Comparison of ENCODE assay signal across 1 cellular context in the genomic region with DNA sequence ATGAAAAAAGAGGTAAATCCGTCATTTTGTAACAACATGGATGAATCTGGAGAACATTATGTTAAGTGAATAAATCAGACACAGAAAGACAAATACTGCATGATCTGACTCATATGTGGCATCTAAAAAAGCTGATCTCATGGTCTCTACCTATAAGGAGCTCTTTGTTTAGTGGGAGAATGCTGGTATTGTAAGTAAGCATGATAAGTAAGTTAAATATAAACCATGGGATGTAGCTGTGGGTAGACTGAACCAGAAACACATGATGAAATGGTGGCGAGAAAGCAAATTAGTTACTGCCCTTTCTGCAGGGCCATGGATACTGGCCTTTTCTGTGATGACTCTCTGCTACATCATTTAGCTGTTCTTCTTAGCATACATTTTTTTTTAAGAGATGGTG.
TF ChIP-seq lines count a peak whose summit lies in the region.

No MANE protein-coding gene starts in this region.

TF ChIP-seq in HepG2, 621 proteins besides CTCF, POLR2A, EP300 and RAD21 (continued from another document and continues in another):
- TF ChIP-seq, protein P1, sequence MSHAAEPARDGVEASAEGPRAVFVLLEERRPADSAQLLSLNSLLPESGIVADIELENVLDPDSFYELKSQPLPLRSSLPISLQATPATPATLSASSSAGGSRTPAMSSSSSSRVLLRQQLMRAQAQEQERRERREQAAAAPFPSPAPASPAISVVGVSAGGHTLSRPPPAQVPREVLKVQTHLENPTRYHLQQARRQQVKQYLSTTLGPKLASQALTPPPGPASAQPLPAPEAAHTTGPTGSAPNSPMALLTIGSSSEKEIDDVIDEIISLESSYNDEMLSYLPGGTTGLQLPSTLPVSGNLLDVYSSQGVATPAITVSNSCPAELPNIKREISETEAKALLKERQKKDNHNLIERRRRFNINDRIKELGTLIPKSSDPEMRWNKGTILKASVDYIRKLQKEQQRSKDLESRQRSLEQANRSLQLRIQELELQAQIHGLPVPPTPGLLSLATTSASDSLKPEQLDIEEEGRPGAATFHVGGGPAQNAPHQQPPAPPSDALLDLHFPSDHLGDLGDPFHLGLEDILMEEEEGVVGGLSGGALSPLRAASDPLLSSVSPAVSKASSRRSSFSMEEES (CRISPR knock-in tag; IDR thresholded peaks at IDR 0.05) = peak; percentile 87
- TF ChIP-seq HHEX (CRISPR knock-in tag; IDR thresholded peaks at IDR 0.05) = no peak
- TF ChIP-seq, protein P2, sequence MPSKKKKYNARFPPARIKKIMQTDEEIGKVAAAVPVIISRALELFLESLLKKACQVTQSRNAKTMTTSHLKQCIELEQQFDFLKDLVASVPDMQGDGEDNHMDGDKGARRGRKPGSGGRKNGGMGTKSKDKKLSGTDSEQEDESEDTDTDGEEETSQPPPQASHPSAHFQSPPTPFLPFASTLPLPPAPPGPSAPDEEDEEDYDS (CRISPR knock-in tag; IDR thresholded peaks at IDR 0.05) = peak; percentile 71
- no peak for TF ChIP-seq IKZF4 (CRISPR knock-in tag; IDR thresholded peaks at IDR 0.05; ENCODE audit: borderline replicate concordance, low read depth, not compliant biosample characterization)
- no peak for TF ChIP-seq MATR3 (CRISPR knock-in tag; IDR thresholded peaks at IDR 0.05)
- no peak for TF ChIP-seq ARNT2 (CRISPR knock-in tag; IDR thresholded peaks at IDR 0.05; ENCODE audit: low read depth)
- TF ChIP-seq KMT2B (CRISPR knock-in tag; IDR thresholded peaks at IDR 0.05) = peak; percentile 8; the same call in 1 of the 2 replicates
- peak; percentile 58; the same call in 1 of the 2 replicates for TF ChIP-seq POLR2G (IDR thresholded peaks at IDR 0.05; ENCODE audit: low read depth, low read length)
- 0 out of 2 replicates have a peak, but pooled peaks have one; percentile 37 for TF ChIP-seq HNF4A (CRISPR knock-in tag; IDR thresholded peaks at IDR 0.05)
- TF ChIP-seq, protein P3, sequence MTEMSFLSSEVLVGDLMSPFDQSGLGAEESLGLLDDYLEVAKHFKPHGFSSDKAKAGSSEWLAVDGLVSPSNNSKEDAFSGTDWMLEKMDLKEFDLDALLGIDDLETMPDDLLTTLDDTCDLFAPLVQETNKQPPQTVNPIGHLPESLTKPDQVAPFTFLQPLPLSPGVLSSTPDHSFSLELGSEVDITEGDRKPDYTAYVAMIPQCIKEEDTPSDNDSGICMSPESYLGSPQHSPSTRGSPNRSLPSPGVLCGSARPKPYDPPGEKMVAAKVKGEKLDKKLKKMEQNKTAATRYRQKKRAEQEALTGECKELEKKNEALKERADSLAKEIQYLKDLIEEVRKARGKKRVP (CRISPR knock-in tag; IDR thresholded peaks at IDR 0.05) = peak in 1 of 2 experiments; percentile 91; a peak in 2 of 4 replicates
- TF ChIP-seq SOX6 (IDR thresholded peaks at IDR 0.05) = no peak
- peak; percentile 75 for TF ChIP-seq SOX6 (CRISPR knock-in tag; IDR thresholded peaks at IDR 0.05)
- TF ChIP-seq, protein P4, sequence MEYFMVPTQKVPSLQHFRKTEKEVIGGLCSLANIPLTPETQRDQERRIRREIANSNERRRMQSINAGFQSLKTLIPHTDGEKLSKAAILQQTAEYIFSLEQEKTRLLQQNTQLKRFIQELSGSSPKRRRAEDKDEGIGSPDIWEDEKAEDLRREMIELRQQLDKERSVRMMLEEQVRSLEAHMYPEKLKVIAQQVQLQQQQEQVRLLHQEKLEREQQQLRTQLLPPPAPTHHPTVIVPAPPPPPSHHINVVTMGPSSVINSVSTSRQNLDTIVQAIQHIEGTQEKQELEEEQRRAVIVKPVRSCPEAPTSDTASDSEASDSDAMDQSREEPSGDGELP (IDR thresholded peaks at IDR 0.05; ENCODE audit: borderline replicate concordance, low read depth) = peak; percentile 28; the same call in 1 of the 2 replicates
- TF ChIP-seq SAP130 (CRISPR knock-in tag; IDR thresholded peaks at IDR 0.05; ENCODE audit: low read depth) = peak; percentile 48; the same call in 1 of the 2 replicates
- TF ChIP-seq, protein P5, sequence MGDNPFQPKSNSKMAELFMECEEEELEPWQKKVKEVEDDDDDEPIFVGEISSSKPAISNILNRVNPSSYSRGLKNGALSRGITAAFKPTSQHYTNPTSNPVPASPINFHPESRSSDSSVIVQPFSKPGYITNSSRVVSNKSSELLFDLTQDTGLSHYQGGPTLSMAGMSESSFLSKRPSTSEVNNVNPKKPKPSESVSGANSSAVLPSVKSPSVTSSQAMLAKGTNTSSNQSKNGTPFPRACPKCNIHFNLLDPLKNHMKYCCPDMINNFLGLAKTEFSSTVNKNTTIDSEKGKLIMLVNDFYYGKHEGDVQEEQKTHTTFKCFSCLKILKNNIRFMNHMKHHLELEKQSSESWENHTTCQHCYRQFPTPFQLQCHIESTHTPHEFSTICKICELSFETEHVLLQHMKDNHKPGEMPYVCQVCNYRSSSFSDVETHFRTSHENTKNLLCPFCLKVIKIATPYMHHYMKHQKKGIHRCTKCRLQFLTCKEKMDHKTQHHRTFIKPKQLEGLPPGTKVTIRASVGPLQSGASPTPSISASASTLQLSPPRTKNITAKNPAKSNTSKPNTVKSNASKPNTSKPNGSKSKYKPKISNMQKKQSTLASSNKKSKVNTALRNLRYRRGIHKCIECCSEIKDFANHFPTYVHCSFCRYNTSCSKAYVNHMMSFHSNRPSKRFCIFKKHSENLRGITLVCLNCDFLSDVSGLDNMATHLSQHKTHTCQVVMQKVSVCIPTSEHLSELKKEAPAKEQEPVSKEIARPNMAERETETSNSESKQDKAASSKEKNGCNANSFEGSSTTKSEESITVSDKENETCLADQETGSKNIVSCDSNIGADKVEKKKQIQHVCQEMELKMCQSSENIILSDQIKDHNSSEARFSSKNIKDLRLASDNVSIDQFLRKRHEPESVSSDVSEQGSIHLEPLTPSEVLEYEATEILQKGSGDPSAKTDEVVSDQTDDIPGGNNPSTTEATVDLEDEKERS (CRISPR knock-in tag; IDR thresholded peaks at IDR 0.05) = peak; percentile 46; the same call in 1 of the 2 replicates
- TF ChIP-seq ASH2L (IDR thresholded peaks at IDR 0.05; ENCODE audit: insufficient read length, low read depth, low read length) = peak; percentile 38
- peak; percentile 47 for TF ChIP-seq TEAD3 (CRISPR knock-in tag; optimal IDR thresholded peaks at IDR 0.05; ENCODE audit: borderline replicate concordance)
- TF ChIP-seq SOX5 (CRISPR knock-in tag; IDR thresholded peaks at IDR 0.05; ENCODE audit: borderline replicate concordance) = peak; percentile 43; the same call in 1 of the 2 replicates
- 0 out of 2 replicates have a peak, but pooled peaks have one; percentile 18 for TF ChIP-seq ZFX (CRISPR knock-in tag; IDR thresholded peaks at IDR 0.05; ENCODE audit: low read depth)
- TF ChIP-seq FOSL2 (CRISPR knock-in tag; IDR thresholded peaks at IDR 0.05) = peak; percentile 81
- peak; percentile 71 for TF ChIP-seq RCOR2 (CRISPR knock-in tag; IDR thresholded peaks at IDR 0.05)
- TF ChIP-seq CEBPG (CRISPR knock-in tag; IDR thresholded peaks at IDR 0.05) = peak; percentile 80
- TF ChIP-seq ZNF775 (CRISPR knock-in tag; IDR thresholded peaks at IDR 0.05; ENCODE audit: borderline replicate concordance) = no peak
- TF ChIP-seq GATAD2A (CRISPR knock-in tag; IDR thresholded peaks at IDR 0.05) = peak; percentile 79
- TF ChIP-seq, protein P6, sequence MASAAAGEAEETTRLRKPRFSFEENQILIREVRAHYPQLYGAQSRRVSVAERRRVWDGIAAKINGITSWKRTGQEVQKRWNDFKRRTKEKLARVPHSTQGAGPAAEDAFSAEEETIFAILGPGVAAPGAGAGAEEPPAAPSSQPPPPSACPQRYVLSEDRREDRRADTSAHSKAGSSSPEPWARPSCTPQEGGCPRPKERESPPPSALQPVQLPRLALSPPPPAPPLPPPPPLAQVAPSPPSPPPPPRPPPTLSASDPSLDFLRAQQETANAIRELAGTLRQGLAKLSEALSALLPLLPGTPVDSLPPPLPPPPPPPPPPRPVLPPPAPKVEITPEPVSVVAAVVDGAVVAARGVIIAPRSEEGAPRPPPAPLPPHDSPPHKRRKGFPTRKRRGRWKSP (CRISPR knock-in tag; IDR thresholded peaks at IDR 0.05) = 0 out of 2 replicates have a peak, but pooled peaks have one; percentile 33
- TF ChIP-seq, protein P7, sequence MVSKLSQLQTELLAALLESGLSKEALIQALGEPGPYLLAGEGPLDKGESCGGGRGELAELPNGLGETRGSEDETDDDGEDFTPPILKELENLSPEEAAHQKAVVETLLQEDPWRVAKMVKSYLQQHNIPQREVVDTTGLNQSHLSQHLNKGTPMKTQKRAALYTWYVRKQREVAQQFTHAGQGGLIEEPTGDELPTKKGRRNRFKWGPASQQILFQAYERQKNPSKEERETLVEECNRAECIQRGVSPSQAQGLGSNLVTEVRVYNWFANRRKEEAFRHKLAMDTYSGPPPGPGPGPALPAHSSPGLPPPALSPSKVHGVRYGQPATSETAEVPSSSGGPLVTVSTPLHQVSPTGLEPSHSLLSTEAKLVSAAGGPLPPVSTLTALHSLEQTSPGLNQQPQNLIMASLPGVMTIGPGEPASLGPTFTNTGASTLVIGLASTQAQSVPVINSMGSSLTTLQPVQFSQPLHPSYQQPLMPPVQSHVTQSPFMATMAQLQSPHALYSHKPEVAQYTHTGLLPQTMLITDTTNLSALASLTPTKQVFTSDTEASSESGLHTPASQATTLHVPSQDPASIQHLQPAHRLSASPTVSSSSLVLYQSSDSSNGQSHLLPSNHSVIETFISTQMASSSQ (IDR thresholded peaks at IDR 0.05; ENCODE audit: low read depth) = peak; percentile 88
- TF ChIP-seq, protein P7 (CRISPR knock-in tag; IDR thresholded peaks at IDR 0.05; ENCODE audit: borderline replicate concordance) = peak; percentile 92
- TF ChIP-seq KLF11 (CRISPR knock-in tag; IDR thresholded peaks at IDR 0.05) = peak; percentile 79; the same call in 1 of the 2 replicates
- TF ChIP-seq DPF2 (CRISPR knock-in tag; IDR thresholded peaks at IDR 0.05; ENCODE audit: borderline replicate concordance, low read depth) = peak; percentile 43; the same call in 1 of the 2 replicates
- TF ChIP-seq MIER3 (CRISPR knock-in tag; IDR thresholded peaks at IDR 0.05; ENCODE audit: borderline replicate concordance) = 0 out of 2 replicates have a peak, but pooled peaks have one; percentile 22
- 0 out of 2 replicates have a peak, but pooled peaks have one; percentile 16 for TF ChIP-seq ZNF335 (CRISPR knock-in tag; IDR thresholded peaks at IDR 0.05)
- TF ChIP-seq HDAC2 (CRISPR knock-in tag; IDR thresholded peaks at IDR 0.05) = peak; percentile 66; the same call in 1 of the 2 replicates
- 0 out of 2 replicates have a peak, but pooled peaks have one; percentile 43 for TF ChIP-seq POGZ (CRISPR knock-in tag; IDR thresholded peaks at IDR 0.05)
- TF ChIP-seq ZNF432 (CRISPR knock-in tag; IDR thresholded peaks at IDR 0.05; ENCODE audit: borderline replicate concordance) = no peak
- no peak for TF ChIP-seq ZNF660 (CRISPR knock-in tag; IDR thresholded peaks at IDR 0.05; ENCODE audit: borderline replicate concordance, low read depth)
- TF ChIP-seq CBX5 (CRISPR knock-in tag; IDR thresholded peaks at IDR 0.05; ENCODE audit: borderline replicate concordance) = 0 out of 2 replicates have a peak, but pooled peaks have one; percentile 46
- peak; percentile 80 for TF ChIP-seq ZNF644 (CRISPR knock-in tag; IDR thresholded peaks at IDR 0.05; ENCODE audit: low read depth)
- peak; percentile 72; the same call in 1 of the 2 replicates for TF ChIP-seq KDM4B (CRISPR knock-in tag; IDR thresholded peaks at IDR 0.05)
- 0 out of 2 replicates have a peak, but pooled peaks have one; percentile 23 for TF ChIP-seq TBX2 (CRISPR knock-in tag; IDR thresholded peaks at IDR 0.05; ENCODE audit: borderline replicate concordance)
- TF ChIP-seq, protein P8, sequence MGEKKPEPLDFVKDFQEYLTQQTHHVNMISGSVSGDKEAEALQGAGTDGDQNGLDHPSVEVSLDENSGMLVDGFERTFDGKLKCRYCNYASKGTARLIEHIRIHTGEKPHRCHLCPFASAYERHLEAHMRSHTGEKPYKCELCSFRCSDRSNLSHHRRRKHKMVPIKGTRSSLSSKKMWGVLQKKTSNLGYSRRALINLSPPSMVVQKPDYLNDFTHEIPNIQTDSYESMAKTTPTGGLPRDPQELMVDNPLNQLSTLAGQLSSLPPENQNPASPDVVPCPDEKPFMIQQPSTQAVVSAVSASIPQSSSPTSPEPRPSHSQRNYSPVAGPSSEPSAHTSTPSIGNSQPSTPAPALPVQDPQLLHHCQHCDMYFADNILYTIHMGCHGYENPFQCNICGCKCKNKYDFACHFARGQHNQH (CRISPR knock-in tag; IDR thresholded peaks at IDR 0.05) = 0 out of 2 replicates have a peak, but pooled peaks have one; percentile 40
- TF ChIP-seq, protein P9, sequence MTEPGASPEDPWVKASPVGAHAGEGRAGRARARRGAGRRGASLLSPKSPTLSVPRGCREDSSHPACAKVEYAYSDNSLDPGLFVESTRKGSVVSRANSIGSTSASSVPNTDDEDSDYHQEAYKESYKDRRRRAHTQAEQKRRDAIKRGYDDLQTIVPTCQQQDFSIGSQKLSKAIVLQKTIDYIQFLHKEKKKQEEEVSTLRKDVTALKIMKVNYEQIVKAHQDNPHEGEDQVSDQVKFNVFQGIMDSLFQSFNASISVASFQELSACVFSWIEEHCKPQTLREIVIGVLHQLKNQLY (CRISPR knock-in tag; IDR thresholded peaks at IDR 0.05) = 0 out of 2 replicates have a peak, but pooled peaks have one; percentile 37
- TF ChIP-seq FOXA3 (CRISPR knock-in tag; IDR thresholded peaks at IDR 0.05) = peak; percentile 70
- TF ChIP-seq ELF3 (CRISPR knock-in tag; IDR thresholded peaks at IDR 0.05) = peak; percentile 40; the same call in 1 of the 2 replicates
- TF ChIP-seq AKAP8 (CRISPR knock-in tag; IDR thresholded peaks at IDR 0.05) = no peak
- peak; percentile 42; the same call in 1 of the 2 replicates for TF ChIP-seq DMAP1 (CRISPR knock-in tag; IDR thresholded peaks at IDR 0.05)
- peak; percentile 43; the same call in 1 of the 2 replicates for TF ChIP-seq IRF2 (CRISPR knock-in tag; IDR thresholded peaks at IDR 0.05)
- peak; percentile 51; the same call in 1 of the 2 replicates for TF ChIP-seq ZMYM3 (CRISPR knock-in tag; IDR thresholded peaks at IDR 0.05)
- peak; percentile 80 for TF ChIP-seq NCOA2 (CRISPR knock-in tag; IDR thresholded peaks at IDR 0.05)
- TF ChIP-seq ZSCAN9 (CRISPR knock-in tag; IDR thresholded peaks at IDR 0.05; ENCODE audit: borderline replicate concordance) = 0 out of 2 replicates have a peak, but pooled peaks have one; percentile 17
- TF ChIP-seq NFKBIZ (CRISPR knock-in tag; IDR thresholded peaks at IDR 0.05) = 0 out of 2 replicates have a peak, but pooled peaks have one; percentile 13
- no peak for TF ChIP-seq NR2C2 (CRISPR knock-in tag; IDR thresholded peaks at IDR 0.05; ENCODE audit: borderline replicate concordance)
- peak; percentile 72 for TF ChIP-seq ZNF264 (CRISPR knock-in tag; IDR thresholded peaks at IDR 0.05)
- no peak for TF ChIP-seq MEF2D (CRISPR knock-in tag; IDR thresholded peaks at IDR 0.05)
